In genomic region chr3:194138098-194138474, GRCh38 we compare ENCODE assay signal across 8 cellular contexts. TPM values are rescaled to one million over a fixed set of nuclear protein-coding genes. Genes with fewer than 3 reads are reported as not detected.
A peak's percentile ranks its signal among the peaks of the same experiment; 100 is the strongest.
DNase-seq lines count a peak whose midpoint lies in the region; ATAC-seq, FAIRE-seq and TF ChIP-seq lines count a peak whose summit lies in the region.

No MANE protein-coding gene starts in this region.

- H3K36me3 ChIP-seq in SK-N-MC (ENCODE audit: insufficient read depth, low read length): peaks cover 25% of the 10 kb centered on the region
- H3K36me3 ChIP-seq in gastrocnemius medialis: no peaks in the 10 kb centered on the region

- ATAC-seq in gastrocnemius medialis: no peak

- in situ Hi-C loops in gastrocnemius medialis (cut with MboI; ENCODE audit: low sequenced_read_pairs in 4 of 4): loop anchor here (5.0 to 25.0 kb wide), 5 partner anchors 71 to 353 kb away; no protein-coding TSS in a partner anchor

- no peak for FAIRE-seq in H54 (lab: Jason Lieb, UNC)

- H3K27ac ChIP-seq in SK-N-MC (peak overlapping the region; percentile 100), gastrocnemius medialis (peak overlapping the region; percentile 97 to 100 (median 99))

- no peaks in the 10 kb centered on the region for H3K9me3 ChIP-seq in SK-N-MC (ENCODE audit: low read depth, low read length)
- no peaks in the 10 kb centered on the region for H3K9me3 ChIP-seq in gastrocnemius medialis

- peaks cover 36 to 49% of the 10 kb centered on the region in 2 donors for H3K4me1 ChIP-seq in gastrocnemius medialis

- CTCF ChIA-PET in HEK293T (lab: Yijun Ruan, JAX): interaction anchor here (1.0 to 3.9 kb wide), 3 partner anchors 135 to 357 kb away, joined by 6 to 25 read pairs (median 10); no protein-coding TSS in a partner anchor

- DNase-seq in GM12864 (ENCODE audit: low read depth) (no peak), SK-N-MC (ENCODE audit: low read depth, low spot score) (no peak), fibroblast of villous mesenchyme (ENCODE audit: low read depth) (peak; percentile 44), gastrocnemius medialis (no peak), HEK293T (ENCODE audit: extremely low spot score) (no peak), middle frontal gyrus (ENCODE audit: extremely low spot score, low spot score) (no peak), H54 (ENCODE audit: insufficient read length, low spot score) (no peak)
- DNase-seq in stimulated activated CD4-positive, alpha-beta T cell treated with anti-CD3 and anti-CD28 coated beads, Interleukin-4, amount 100 ng/mL, for 24 hours: no peak

- TF ChIP-seq POLR2A in gastrocnemius medialis (IDR thresholded peaks at IDR 0.05): no peak
- no peak for TF ChIP-seq POLR2A in H54 (IDR thresholded peaks at IDR 0.05; ENCODE audit: low read depth, low read length)

- POLR2A ChIA-PET in HEK293T (lab: Yijun Ruan, JAX): interaction anchor here (1.2 to 5.1 kb wide), 8 partner anchors 20 to 357 kb away, joined by 4 to 41 read pairs (median 8); no protein-coding TSS in a partner anchor

- intact Hi-C loops in gastrocnemius medialis (cut with DNase I; ENCODE audit: low total_unique reads): loop anchor here (5.0 to 10.0 kb wide), 3 partner anchors 156 to 347 kb away; partner anchors contain the start of gene ATP13A3

- H3K27me3 ChIP-seq in gastrocnemius medialis: no peaks in the 10 kb centered on the region

- TF ChIP-seq CTCF in GM12864 (IDR thresholded peaks at IDR 0.05; ENCODE audit: low read depth, low read length, missing control alignments) (no peak), fibroblast of villous mesenchyme (IDR thresholded peaks at IDR 0.05; ENCODE audit: insufficient read depth, low read depth, low read length) (no peak), gastrocnemius medialis (IDR thresholded peaks at IDR 0.05 in 4 of 5, conservative IDR thresholded peaks at IDR 0.05 in 1 of 5) (peak in 2 of 5 experiments; percentile 8 to 47)

- H3K9ac ChIP-seq in SK-N-MC (ENCODE audit: insufficient read length): peak overlapping the region; percentile 82

- H3K4me3 ChIP-seq in GM12864 (ENCODE audit: low read depth, low read length) (peak overlapping the region; percentile 60), SK-N-MC (peak overlapping the region; percentile 86), fibroblast of villous mesenchyme (ENCODE audit: low read depth, low read length) (peak overlapping the region; percentile 75), gastrocnemius medialis (peak overlapping the region; percentile 65 to 76 (median 69))

TF ChIP-seq in HEK293T, 16 proteins besides CTCF, POLR2A, EP300 and RAD21:
- TF ChIP-seq BHLHE40 (IDR thresholded peaks at IDR 0.05; ENCODE audit: borderline replicate concordance) (no peak), SP1 (IDR thresholded peaks at IDR 0.05) (no peak), ARNT (IDR thresholded peaks at IDR 0.05) (no peak)

RNA-seq across cellular contexts. Expression of gene HES1, which starts 2.1 kb away (rescaled TPM):
- total RNA-seq in fibroblast of villous mesenchyme: 5.8 and 13.4 TPM in 2 replicates
- total RNA-seq in gastrocnemius medialis: 10 to 100 TPM in 3 of 4 donors, 1 to 10 TPM in 1; 9.7 to 38.3 (median 27.8) TPM
